Comparison of ENCODE assay signal across 8 cellular contexts in genomic region chr19:3046621-3047306, GRCh38. TPM values are rescaled to one million over a fixed set of nuclear protein-coding genes. Genes with fewer than 3 reads are reported as not detected.
DNase-seq lines count a peak whose midpoint lies in the region; ATAC-seq and TF ChIP-seq lines count a peak whose summit lies in the region.

No MANE protein-coding gene starts in this region.

- H3K4me1 ChIP-seq in SJSA1 (replicated peaks) (peaks cover 5% of the 10 kb centered on the region), thyroid gland (peaks cover 9 to 17% of the 10 kb centered on the region in 2 donors)

- H3K27me3 ChIP-seq in SJSA1 (replicated peaks) (no peaks in the 10 kb centered on the region), thyroid gland (no peaks in the 10 kb centered on the region)

- no peaks in the 10 kb centered on the region; the same call in 1 of the 2 replicates for H3K36me3 ChIP-seq in SJSA1
- H3K36me3 ChIP-seq in thyroid gland, result no peaks in the 10 kb centered on the region

- no peak for TF ChIP-seq POLR2A in thyroid gland (IDR thresholded peaks at IDR 0.05)

- TF ChIP-seq CTCF in thyroid gland (IDR thresholded peaks at IDR 0.05), result no peak

- no peaks in the 10 kb centered on the region for H3K9me3 ChIP-seq in SJSA1 (replicated peaks)
- peaks cover 2% of the 10 kb centered on the region for H3K9me3 ChIP-seq in iPS-18c (ENCODE audit: control insufficient read depth, insufficient read depth, low read length)
- H3K9me3 ChIP-seq in thyroid gland, result no peaks in the 10 kb centered on the region

- peak; percentile 52 for DNase-seq in NCI-H1694 (lab: John Stamatoyannopoulos, UW)
- DNase-seq in NCI-H1694 treated with DMSO at 0.1 percent for 48 hours (lab: John Stamatoyannopoulos, UW), result no peak
- no peak for DNase-seq in SJSA1 (ENCODE audit: low read depth in 1 of 2, low spot score in 2 of 2)
- peak; percentile 53 to 59 for DNase-seq in thyroid gland
- DNase-seq in medulla oblongata (ENCODE audit: extremely low spot score), result no peak
- no peak for DNase-seq in germinal center (ENCODE audit: low spot score)

- peak overlapping the region; percentile 0; the same call in 1 of the 2 replicates for H3K4me3 ChIP-seq in SJSA1
- peak overlapping the region; percentile 20; the same call in 1 of the 2 replicates for H3K4me3 ChIP-seq in iPS-18c (ENCODE audit: insufficient read depth, low read depth, low read length)
- H3K4me3 ChIP-seq in thyroid gland (replicated peaks in 1 of 3), result peak overlapping the region in 2 of 3 donors; percentile 22 to 37

- no peak for ATAC-seq in GM18511 (IDR thresholded peaks at IDR 0.05; ENCODE audit: unreplicated experiment)

- H3K27ac ChIP-seq in SJSA1 (no peak overlapping the region), thyroid gland (peak overlapping the region; percentile 69 to 80 (median 75))

- intact Hi-C loops in thyroid gland (cut with DNase I), result loop anchor here (5.0 kb wide), 1 partner anchor 74 kb away; no protein-coding TSS in a partner anchor

- whole genome bisulfite sequencing in thyroid gland, 2 donors, result 35 to 37% methylated on average over 3 to 5 of the region's 33 CpGs

RNA-seq across cellular contexts. Expression of gene TLE5, which starts 15.5 kb away (rescaled TPM):
- 530 and 694 TPM in 2 replicates for total RNA-seq in SJSA1 (2014; rRNA removed; shearing (Covaris generic))
- 100 to 1,000 TPM; 398 to 892 (median 498) TPM for total RNA-seq in thyroid gland

RNA-seq across cellular contexts. Expression of gene TLE2, which starts 17.7 kb away (rescaled TPM):
- 19.2 and 19.9 TPM in 2 replicates for total RNA-seq in SJSA1 (2014; rRNA removed; shearing (Covaris generic))
- 100 to 1,000 TPM in 1 of 4 donors, 10 to 100 TPM in 3; 81.3 to 114 (median 90.3) TPM for total RNA-seq in thyroid gland

RNA-seq across cellular contexts. Expression of gene GNA11, which starts 47.4 kb away (rescaled TPM):
- total RNA-seq in SJSA1 (2014; rRNA removed; shearing (Covaris generic)), result 100 and 135 TPM in 2 replicates
- total RNA-seq in thyroid gland, result 10 to 100 TPM; 49.9 to 69.6 (median 63.8) TPM

Comparison
In these comparisons a context has a peak if more than half of its experiments do, and no peak if none do; other contexts are left out.
1. DNase-seq: peak in NCI-H1694 (single experiment) and thyroid gland (2 of 2); none in NCI-H1694 treated with DMSO at 0.1 percent for 48 hours (single experiment), SJSA1 (0 of 2), medulla oblongata (single experiment) and germinal center (single experiment).
2. Peak in every context shown above with its lines, with median percentiles within 50 percentile points of each other: H3K4me3 ChIP-seq.